In genomic region chr12:53653595-53653994, GRCh38 we compare ENCODE assay signal across 25 cellular contexts.
"Had no signal": no experiment of that assay in that cellular context is flagged by ENCODE, and none has a peak within 500 bp of the region (broad histone marks: within the 10 kb centered on the region; RNA-seq: fewer than 3 reads in every experiment).

No MANE protein-coding gene starts in this region.

- H3K4me3 ChIP-seq: coronary artery, dorsolateral prefrontal cortex, esophagus muscularis mucosa, gastroesophageal sphincter had no signal

- H3K4me1 ChIP-seq: foreskin keratinocyte had no signal

- H3K27me3 ChIP-seq: brain microvascular endothelial cell, dorsolateral prefrontal cortex, esophagus muscularis mucosa, foreskin keratinocyte, gastroesophageal sphincter had no signal

- H3K27ac ChIP-seq: brain microvascular endothelial cell, coronary artery, dorsolateral prefrontal cortex, esophagus muscularis mucosa, foreskin keratinocyte, gastroesophageal sphincter had no signal

- H3K9me3 ChIP-seq: esophagus muscularis mucosa, gastroesophageal sphincter had no signal

- DNase-seq: activated CD4-positive, alpha-beta memory T cell treated with anti-CD3 and anti-CD28 coated beads for 36 hours; activated CD4-positive, alpha-beta T cell treated with anti-CD3 and anti-CD28 coated beads for 36 hours; activated CD4-positive, alpha-beta T cell treated with anti-CD3 and anti-CD28 coated beads, Interleukin-2, amount 10 ng/mL, durations not matched to agents 24 days and 14 days; activated CD4-positive, CD25-positive, alpha-beta regulatory T cell; activated CD4-positive, CD25-positive, alpha-beta regulatory T cell treated with anti-CD3 and anti-CD28 coated beads, Interleukin-2, amount 50 U/mL, for 72 hours; activated CD8-positive, alpha-beta memory T cell treated with anti-CD3 and anti-CD28 coated beads, Interleukin-2, amount 10 ng/mL, durations not matched to agents 7 days and 5 days; activated CD8-positive, alpha-beta memory T cell treated with anti-CD3 and anti-CD28 coated beads, Interleukin-2, amount 50 U/mL, for 4 hours; activated CD8-positive, alpha-beta T cell treated with anti-CD3 and anti-CD28 coated beads, Interleukin-2, amount 10 ng/mL, durations not matched to agents 7 days and 5 days; activated effector memory CD4-positive, alpha-beta T cell treated with anti-CD3 and anti-CD28 coated beads, Interleukin-2, amount 50 U/mL, for 16 hours; activated naive CD4-positive, alpha-beta T cell treated with anti-CD3 and anti-CD28 coated beads, Interleukin-2, amount 10 ng/mL, durations not matched to agents 7 days and 5 days; activated naive CD8-positive, alpha-beta T cell treated with anti-CD3 and anti-CD28 coated beads, Interleukin-2, amount 10 ng/mL, durations not matched to agents 7 days and 5 days; activated T-cell treated with anti-CD3 and anti-CD28 coated beads, Interleukin-2, amount 50 U/mL, for 1 hour; activated T-cell treated with anti-CD3 and anti-CD28 coated beads, Interleukin-2, amount 50 U/mL, for 48 hours; brain microvascular endothelial cell; dorsolateral prefrontal cortex; effector memory CD4-positive, alpha-beta T cell; erythroblast; foreskin keratinocyte; SW 1271; T-helper 1 cell; T-helper 2 cell had no signal

- H3K36me3 ChIP-seq: brain microvascular endothelial cell, esophagus muscularis mucosa, gastroesophageal sphincter had no signal

- ATAC-seq: activated CD4-positive, alpha-beta T cell treated with anti-CD3 and anti-CD28 coated beads for 36 hours; activated CD8-positive, alpha-beta memory T cell treated with anti-CD3 and anti-CD28 coated beads, Interleukin-2, amount 10 ng/mL, durations not matched to agents 7 days and 5 days; activated CD8-positive, alpha-beta T cell treated with anti-CD3 and anti-CD28 coated beads, Interleukin-2, amount 10 ng/mL, durations not matched to agents 7 days and 5 days; activated naive CD4-positive, alpha-beta T cell treated with anti-CD3 and anti-CD28 coated beads, Interleukin-2, amount 50 U/mL, for 72 hours; foreskin keratinocyte; gastroesophageal sphincter had no signal
